ENCODE assay signal across 8 cellular contexts in genomic region chr1:153728305-153729066, GRCh38. TPM values are rescaled to one million over a fixed set of nuclear protein-coding genes. Genes with fewer than 3 reads are reported as not detected.
A peak's percentile ranks its signal among the peaks of the same experiment; 100 is the strongest.
DNase-seq lines count a peak whose midpoint lies in the region; ATAC-seq and TF ChIP-seq lines count a peak whose summit lies in the region.

No MANE protein-coding gene starts in this region.

- ATAC-seq in activated CD4-positive, alpha-beta T cell treated with anti-CD3 and anti-CD28 coated beads for 36 hours, result no peak
- ATAC-seq in memory B cell (ENCODE audit: low read depth), result no peak

- POLR2A ChIA-PET in activated CD4-positive, alpha-beta T cell treated with anti-CD3 and anti-CD28 coated beads for 36 hours (lab: Charles Lee), result interaction anchor here (0.6 to 0.7 kb wide), 2 partner anchors 239 to 566 kb away, joined by 3 to 5 read pairs; partner anchors contain the start of gene CREB3L4

- CTCF ChIA-PET in activated CD4-positive, alpha-beta T cell treated with anti-CD3 and anti-CD28 coated beads for 36 hours (lab: Charles Lee), result interaction anchor here (0.6 to 1.5 kb wide), 6 partner anchors 7 to 217 kb away, joined by 3 to 8 read pairs (median 3); no protein-coding TSS in a partner anchor

- no peaks in the 10 kb centered on the region for H3K27me3 ChIP-seq in GM06990 (replicated peaks; ENCODE audit: control insufficient read depth, insufficient read depth, low read length)

- H3K9me3 Mint-ChIP-seq in activated CD4-positive, alpha-beta T cell treated with anti-CD3 and anti-CD28 coated beads for 36 hours (ENCODE audit: low read depth), result no peaks in the 10 kb centered on the region
- no peaks in the 10 kb centered on the region for H3K9me3 Mint-ChIP-seq in memory B cell

- intact Hi-C loops in activated CD4-positive, alpha-beta T cell treated with anti-CD3 and anti-CD28 coated beads for 36 hours (cut with DNase I, micrococcal nuclease), result loop anchor here (5.0 kb wide), 5 partner anchors 96 to 249 kb away; partner anchors contain the start of genes CHTOP (in 1 of the 2), CRTC2 (in 1 of the 2), JTB (in 1 of the 2) and S100A2 (in 1 of the 2)

- H3K27me3 Mint-ChIP-seq in activated CD4-positive, alpha-beta T cell treated with anti-CD3 and anti-CD28 coated beads for 36 hours, result no peaks in the 10 kb centered on the region
- H3K27me3 Mint-ChIP-seq in memory B cell, result no peaks in the 10 kb centered on the region

- peak overlapping the region; percentile 95 for H3K27ac Mint-ChIP-seq in activated CD4-positive, alpha-beta T cell treated with anti-CD3 and anti-CD28 coated beads for 36 hours
- peak overlapping the region; percentile 96 for H3K27ac Mint-ChIP-seq in memory B cell

- no peak for TF ChIP-seq CTCF in GM06990 (IDR thresholded peaks at IDR 0.05; ENCODE audit: insufficient read depth, low read length, poor library complexity, severe bottlenecking)
- TF ChIP-seq CTCF in GM13977 (IDR thresholded peaks at IDR 0.05; ENCODE audit: extremely low read depth, insufficient read depth, missing control alignments), result no peak

- peak overlapping the region; percentile 81 for H3K4me3 ChIP-seq in GM06990 (replicated peaks; ENCODE audit: low read depth, low read length)

- H3K4me1 Mint-ChIP-seq in activated CD4-positive, alpha-beta T cell treated with anti-CD3 and anti-CD28 coated beads for 36 hours, result peaks cover 41% of the 10 kb centered on the region
- peaks cover 12% of the 10 kb centered on the region for H3K4me1 Mint-ChIP-seq in memory B cell

- no peaks in the 10 kb centered on the region for H3K36me3 ChIP-seq in GM06990 (ENCODE audit: control insufficient read depth, insufficient read depth, low read length)

- H3K4me3 Mint-ChIP-seq in activated CD4-positive, alpha-beta T cell treated with anti-CD3 and anti-CD28 coated beads for 36 hours, result peak overlapping the region; percentile 93
- H3K4me3 Mint-ChIP-seq in memory B cell, result peak overlapping the region; percentile 96

- DNase-seq in GM06990 (ENCODE audit: extremely low read depth, insufficient read length) (no peak), NCI-H1092 (lab: John Stamatoyannopoulos, UW) (peak; percentile 22), ecto neural progenitor cell (ENCODE audit: low spot score) (peak; percentile 69), memory B cell (ENCODE audit: low spot score in 2 of 2) (peak in 1 of 2 donors; percentile 21), GM13977 (ENCODE audit: low spot score) (no peak), foreskin melanocyte (no peak)
- DNase-seq in activated CD4-positive, alpha-beta T cell treated with anti-CD3 and anti-CD28 coated beads for 36 hours, result peak; percentile 59
- peak; percentile 3 to 4 for DNase-seq in stimulated activated CD8-positive, alpha-beta memory T cell treated with anti-CD3 and anti-CD28 coated beads, Interleukin-15, amount 100 ng/mL, for 4 hours (ENCODE audit: low read depth in 2 of 2)

- in situ Hi-C loops in GM13977 (cut with MboI; ENCODE audit: low pct_unique_long_range_greater_than_20kb, low sequenced_read_pairs, unreplicated experiment), result no loop called here

- peaks cover 17% of the 10 kb centered on the region for H3K36me3 Mint-ChIP-seq in activated CD4-positive, alpha-beta T cell treated with anti-CD3 and anti-CD28 coated beads for 36 hours (ENCODE audit: low read depth)
- peaks cover 7% of the 10 kb centered on the region for H3K36me3 Mint-ChIP-seq in memory B cell

RNA-seq across cellular contexts. Expression of gene INTS3, which starts 0.6 kb away (rescaled TPM):
- total RNA-seq in activated CD4-positive, alpha-beta T cell treated with anti-CD3 and anti-CD28 coated beads for 36 hours, result 10 to 100 TPM; 52.0 to 58.0 TPM

RNA-seq across cellular contexts. Expression of gene SLC27A3, which starts 46.7 kb away (rescaled TPM):
- total RNA-seq in activated CD4-positive, alpha-beta T cell treated with anti-CD3 and anti-CD28 coated beads for 36 hours, result 1 to 10 TPM; 5.9 to 9.3 TPM

RNA-seq across cellular contexts. Expression of gene NPR1, which starts 50.0 kb away (rescaled TPM):
- total RNA-seq in activated CD4-positive, alpha-beta T cell treated with anti-CD3 and anti-CD28 coated beads for 36 hours, result under 1 TPM; 0.04 to 0.11 TPM

RNA-seq across cellular contexts. Expression of gene ILF2, which starts 57.7 kb away (rescaled TPM):
- total RNA-seq in activated CD4-positive, alpha-beta T cell treated with anti-CD3 and anti-CD28 coated beads for 36 hours, result 100 to 1,000 TPM; 325 to 435 TPM

Comparison
In these comparisons a context has a peak if more than half of its experiments do, and no peak if none do; other contexts are left out.
1. DNase-seq: peak in NCI-H1092 (single experiment), activated CD4-positive, alpha-beta T cell treated with anti-CD3 and anti-CD28 coated beads for 36 hours (single experiment), ecto neural progenitor cell (single experiment) and stimulated activated CD8-positive, alpha-beta memory T cell treated with anti-CD3 and anti-CD28 coated beads, Interleukin-15, amount 100 ng/mL, for 4 hours (2 of 2); none in GM06990 (single experiment), GM13977 (single experiment) and foreskin melanocyte (single experiment).